ENCODE assay signal across 10 cellular contexts in genomic region chr1:53025034-53025777, GRCh38. TPM values are rescaled to one million over a fixed set of nuclear protein-coding genes. Genes with fewer than 3 reads are reported as not detected.
DNase-seq lines count a peak whose midpoint lies in the region; ATAC-seq, FAIRE-seq and TF ChIP-seq lines count a peak whose summit lies in the region.
"Had no signal": no experiment of that assay in that cellular context is flagged by ENCODE, and none has a peak within 500 bp of the region (broad histone marks: within the 10 kb centered on the region; RNA-seq: fewer than 3 reads in every experiment).

No MANE protein-coding gene starts in this region.

- POLR2A ChIA-PET in HepG2 (lab: Yijun Ruan, JAX), result no interaction called here

- peak overlapping the region; percentile 62 for H3K27ac ChIP-seq in HepG2 (ENCODE audit: extremely low read length, insufficient read depth, low read length)
- H3K27ac ChIP-seq in aorta (ENCODE audit: low read depth in 1 of 2, low read length in 2 of 2), result no peak overlapping the region
- H3K27ac ChIP-seq: BLaER1 treated with 17β-estradiol and CSF1 and Interleukin-3, amounts not matched to agents 10 nM and 100 nM had no signal

- peak overlapping the region; percentile 18; the same call in 1 of the 2 replicates for H3K9ac ChIP-seq in HepG2 (ENCODE audit: insufficient read depth, low read depth, low read length)
- H3K9ac ChIP-seq: BLaER1 treated with 17β-estradiol and CSF1 and Interleukin-3, amounts not matched to agents 10 nM and 100 nM had no signal

- H3K9me3 ChIP-seq in HepG2 (ENCODE audit: low read length), result no peaks in the 10 kb centered on the region
- no peaks in the 10 kb centered on the region for H3K9me3 ChIP-seq in aorta (ENCODE audit: control insufficient read depth, low read length)
- H3K9me3 ChIP-seq: BLaER1 treated with 17β-estradiol and CSF1 and Interleukin-3, amounts not matched to agents 10 nM and 100 nM had no signal

- TF ChIP-seq CTCF in choroid plexus epithelial cell (conservative IDR thresholded peaks at IDR 0.05; ENCODE audit: low read depth, low read length) (no peak), HepG2 (CRISPR knock-in tag; IDR thresholded peaks at IDR 0.05) (no peak)

- peaks cover 20% of the 10 kb centered on the region for H3K79me2 ChIP-seq in HepG2 (ENCODE audit: insufficient read depth, low read length)

- H3K36me3 ChIP-seq in HepG2 (replicated peaks in 1 of 2; ENCODE audit: control insufficient read depth in 1 of 2, insufficient read depth in 2 of 2, low read length in 2 of 2) (peaks cover 0 to 17% of the 10 kb centered on the region in 2 experiments; a peak in 4 of 5 replicates), aorta (ENCODE audit: control insufficient read depth in 1 of 2, insufficient read depth in 2 of 2, low read length in 1 of 2) (no peaks in the 10 kb centered on the region)

- TF ChIP-seq RAD21 in HepG2 (CRISPR knock-in tag; IDR thresholded peaks at IDR 0.05), result no peak

- peaks cover 2% of the 10 kb centered on the region; the same call in 1 of the 2 replicates for H4K20me1 ChIP-seq in HepG2 (ENCODE audit: insufficient read depth, low read length)

- H3K4me1 ChIP-seq in HepG2 (ENCODE audit: insufficient read depth, low read length), result peaks cover 22% of the 10 kb centered on the region
- H3K4me1 ChIP-seq in aorta (ENCODE audit: control insufficient read depth in 1 of 2, insufficient read depth in 2 of 2, low read length in 2 of 2), result no peaks in the 10 kb centered on the region
- H3K4me1 ChIP-seq: BLaER1 treated with 17β-estradiol and CSF1 and Interleukin-3, amounts not matched to agents 10 nM and 100 nM had no signal

- peak; percentile 72 for FAIRE-seq in HepG2 (lab: Jason Lieb, UNC)

- intact Hi-C loops in HepG2 (cut with micrococcal nuclease; ENCODE audit: unreplicated experiment) (loop anchor here (1.0 kb wide), 1 partner anchor 11 kb away; no protein-coding TSS in a partner anchor), aorta (cut with DNase I) (no loop called here)

- DNase-seq in NCI-H82 (lab: John Stamatoyannopoulos, UW), result peak; percentile 9
- no peak for DNase-seq in NCI-H82 treated with DMSO at 0.1 percent for 48 hours (lab: John Stamatoyannopoulos, UW; ENCODE audit: unreplicated experiment)
- peak; percentile 89 for DNase-seq in choroid plexus epithelial cell (ENCODE audit: low read depth)
- peak; percentile 90 for DNase-seq in HepG2 (ENCODE audit: low spot score)
- peak in 1 of 2 donors; percentile 62 for DNase-seq in aorta
- DNase-seq in activated T-cell treated with anti-CD3 and anti-CD28 coated beads, Interleukin-2, amount 50 U/mL, for 48 hours, result no peak
- no peak for DNase-seq in middle frontal gyrus (ENCODE audit: extremely low spot score, low spot score)

- BruUV-seq in HepG2 (replicated peaks; lab: Mats Ljungman, UMichigan), result no TSS peak

- H3K27me3 ChIP-seq in HepG2 (ENCODE audit: control insufficient read depth in 1 of 2, insufficient read depth in 2 of 2, low read length in 2 of 2) (no peaks in the 10 kb centered on the region), aorta (ENCODE audit: control insufficient read depth in 1 of 2, insufficient read depth in 2 of 2, low read length in 1 of 2) (no peaks in the 10 kb centered on the region)
- H3K27me3 ChIP-seq: BLaER1 treated with 17β-estradiol and CSF1 and Interleukin-3, amounts not matched to agents 10 nM and 100 nM had no signal

- TF ChIP-seq POLR2A in HepG2 (IDR thresholded peaks at IDR 0.05; ENCODE audit: insufficient read depth in 1 of 2, low read depth in 2 of 2, low read length in 2 of 2), result no peak

- H3K4me3 ChIP-seq in choroid plexus epithelial cell (ENCODE audit: low read depth, low read length) (no peak overlapping the region), HepG2 (replicated peaks in 1 of 3; ENCODE audit: insufficient read depth in 1 of 3, low read depth in 2 of 3, low read length in 3 of 3) (no peak overlapping the region; a peak in 1 of 6 replicates), aorta (ENCODE audit: low read length in 2 of 2) (no peak overlapping the region)
- H3K4me3 ChIP-seq: BLaER1 treated with 17β-estradiol and CSF1 and Interleukin-3, amounts not matched to agents 10 nM and 100 nM had no signal

- ATAC-seq in HepG2 (peak; percentile 99), aorta (ENCODE audit: low FRiP score) (peak; percentile 90), GM19452 (IDR thresholded peaks at IDR 0.05; ENCODE audit: unreplicated experiment) (no peak)

- CTCF ChIA-PET in HepG2 (lab: Yijun Ruan, JAX; ENCODE audit: low intra/inter-chr PET ratio, low total read pairs), result no interaction called here

- in situ Hi-C loops in HepG2 (cut with HindIII; ENCODE audit: extremely low pct_ligation_motif_present, low pct_unique_long_range_greater_than_20kb), result no loop called here

- H2AFZ ChIP-seq in HepG2 (ENCODE audit: low read length), result no peak overlapping the region

- 56% methylated on average over 3 of the region's 3 CpGs for WGBS in HepG2 (ENCODE audit: low lambda C conversion rate)
- WGBS in aorta, 2 donors, result 64 to 65% methylated on average over 3 of the region's 3 CpGs

- H3K4me2 ChIP-seq in HepG2 (ENCODE audit: low read depth, low read length), result peak overlapping the region; percentile 33; the same call in 1 of the 2 replicates
- H3K4me2 ChIP-seq: BLaER1 treated with 17β-estradiol and CSF1 and Interleukin-3, amounts not matched to agents 10 nM and 100 nM had no signal

- TF ChIP-seq EP300 in HepG2 (IDR thresholded peaks at IDR 0.05; ENCODE audit: low read depth in 2 of 2, low read length in 2 of 2) (peak in 1 of 2 experiments; percentile 68; a peak in 2 of 4 replicates), HepG2 (CRISPR knock-in tag; IDR thresholded peaks at IDR 0.05; ENCODE audit: borderline replicate concordance) (no peak; the same call in 1 of the 2 replicates)

TF ChIP-seq in HepG2, 621 proteins besides CTCF, POLR2A, EP300 and RAD21 (continues in another document):
- TF ChIP-seq PRDM15 (CRISPR knock-in tag; IDR thresholded peaks at IDR 0.05) (no peak), CBX2 (IDR thresholded peaks at IDR 0.05; ENCODE audit: low read depth, low read length) (no peak), CBX2 (CRISPR knock-in tag; IDR thresholded peaks at IDR 0.05; ENCODE audit: low read depth) (no peak), MAFK (conservative IDR thresholded peaks at IDR 0.05 in 1 of 2, IDR thresholded peaks at IDR 0.05 in 1 of 2; ENCODE audit: low read length in 2 of 2) (no peak)

RNA-seq across cellular contexts. Expression of gene PODN, which starts 36.8 kb away (rescaled TPM):
- total RNA-seq in HepG2 (2016; rRNA removed; fragmentation: Illumina TruSeq; extraction: Trizol) (not detected in 2 replicates), aorta (100 to 1,000 TPM in 1 of 2 donors, 10 to 100 TPM in 1; 54.8 to 152 TPM)
- not detected in 2 replicates for total RNA-seq in HepG2 (2016; cell fraction: cytosol; rRNA removed; fragmentation: Illumina TruSeq; extraction: Trizol; ENCODE audit: low read depth)
- total RNA-seq in HepG2 (2016; cell fraction: insoluble cytoplasmic fraction; rRNA removed; fragmentation: Illumina TruSeq; extraction: Trizol), result not detected in 2 replicates
- not detected in 2 replicates for total RNA-seq in HepG2 (2016; cell fraction: membrane; rRNA removed; fragmentation: Illumina TruSeq; extraction: Trizol)
- not detected in 2 replicates for total RNA-seq in HepG2 (2016; cell fraction: nucleus; rRNA removed; fragmentation: Illumina TruSeq; extraction: Trizol)
- polyA plus RNA-seq in HepG2 (2011; rRNA removed) (0.10 and 0.13 TPM in 2 replicates), aorta (10 to 100 TPM; 14.3 to 52.9 TPM)
- polyA plus RNA-seq in HepG2 (2011; cell fraction: cytosol; rRNA removed), result 0.03 TPM in 1 of 2 replicates, not detected in the other
- polyA plus RNA-seq in HepG2 (2011; cell fraction: nucleus; rRNA removed), result 0.29 and 0.56 TPM in 2 replicates
- polyA plus RNA-seq in HepG2 (2012), result 0.38 and 0.40 TPM in 2 replicates
- polyA plus RNA-seq in HepG2 (2016; cell fraction: cytosol; fragmentation: Illumina TruSeq; extraction: Trizol; ENCODE audit: low read depth), result not detected in 2 replicates
- polyA plus RNA-seq in HepG2 (2016; cell fraction: insoluble cytoplasmic fraction; fragmentation: Illumina TruSeq; extraction: Trizol; ENCODE audit: low read depth), result not detected in 2 replicates
- not detected in 2 replicates for polyA plus RNA-seq in HepG2 (2016; cell fraction: membrane; fragmentation: Illumina TruSeq; extraction: Trizol; ENCODE audit: low read depth)
- not detected in 2 replicates for polyA plus RNA-seq in HepG2 (2016; cell fraction: nucleus; fragmentation: Illumina TruSeq; extraction: Trizol; ENCODE audit: insufficient read depth, low read depth)
- polyA minus RNA-seq in HepG2 (2011; rRNA and poly(A)+ RNA removed; ENCODE audit: low replicate concordance), result 0.10 TPM in 1 of 2 replicates, not detected in the other
- not detected in 2 replicates for polyA minus RNA-seq in HepG2 (2011; cell fraction: cytosol; rRNA and poly(A)+ RNA removed)
- polyA minus RNA-seq in HepG2 (2011; cell fraction: nucleus; rRNA and poly(A)+ RNA removed), result 0.25 TPM in 1 of 2 replicates, not detected in the other
- total RNA-seq: T-helper 1 cell treated with Interleukin-12 subunit alpha and Interleukin-12 subunit beta and Interleukin-4 antibody, amounts not matched to agents 30 ng/mL and 1 ng/mL, for 36 hours had no signal

Comparison
In these comparisons a context has a peak if more than half of its experiments do, and no peak if none do; other contexts are left out.
1. DNase-seq: peak in NCI-H82 (single experiment), choroid plexus epithelial cell (single experiment) and HepG2 (single experiment); none in NCI-H82 treated with DMSO at 0.1 percent for 48 hours (single experiment), activated T-cell treated with anti-CD3 and anti-CD28 coated beads, Interleukin-2, amount 50 U/mL, for 48 hours (0 of 2) and middle frontal gyrus (single experiment).
2. RNA of gene PODN, which starts 36.8 kb away (total RNA-seq): 54.8 to 152 TPM in aorta; not detected in HepG2; every median in the first group is over 10 times any median in the second.